In the genomic region with DNA sequence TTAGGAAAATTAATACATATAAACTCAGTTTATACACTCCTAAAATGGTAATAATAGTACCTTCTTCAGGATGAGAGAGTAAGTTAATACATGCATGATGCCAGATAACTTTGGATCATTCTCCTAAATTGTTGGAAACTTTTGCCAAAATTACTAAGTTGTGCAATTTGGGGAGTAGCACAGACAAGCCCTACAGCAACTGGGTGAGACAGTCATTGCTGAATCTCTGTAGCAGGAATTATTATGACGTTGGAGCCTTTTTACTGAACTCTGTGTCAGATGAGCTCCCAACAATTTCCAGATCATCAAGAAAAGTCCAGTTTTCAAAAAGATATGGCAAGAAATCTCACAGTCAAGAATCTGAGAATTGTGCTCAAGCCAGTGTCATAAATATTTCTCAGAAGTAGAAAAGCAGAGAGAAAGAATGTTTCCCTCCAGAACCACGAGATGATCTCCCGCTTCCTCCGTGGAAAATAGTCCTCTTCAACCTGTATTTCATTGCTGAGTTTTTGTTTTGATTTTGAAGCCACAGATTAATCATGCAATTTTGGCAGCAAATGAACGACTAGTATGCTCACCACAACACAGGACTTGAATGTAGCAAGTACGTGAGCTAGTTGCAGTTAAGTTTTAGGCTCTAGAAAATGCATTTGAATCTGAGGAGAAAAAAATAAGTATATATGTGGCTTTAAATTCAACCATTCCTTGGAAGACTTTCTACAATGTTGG, we compare ENCODE assay signal across 10 cellular contexts.
"Had no signal": no experiment of that assay in that cellular context is flagged by ENCODE, and none has a peak within 500 bp of the region (broad histone marks: within the 10 kb centered on the region; RNA-seq: fewer than 3 reads in every experiment).

No MANE protein-coding gene starts in this region.

- H3K36me3 ChIP-seq: cardiac muscle cell had no signal

- H3K27me3 ChIP-seq: cardiac muscle cell had no signal

- H3K4me3 ChIP-seq: cardiac muscle cell had no signal

- H3K27ac ChIP-seq: cardiac muscle cell had no signal

- DNase-seq: activated CD4-positive, alpha-beta T cell treated with anti-CD3 and anti-CD28 coated beads for 1 hour; activated CD4-positive, alpha-beta T cell treated with anti-CD3 and anti-CD28 coated beads, Interleukin-2, amount 50 U/mL, for 48 hours; activated CD8-positive, alpha-beta memory T cell treated with anti-CD3 and anti-CD28 coated beads, Interleukin-2, amount 10 ng/mL, durations not matched to agents 7 days and 5 days; activated effector memory CD4-positive, alpha-beta T cell treated with anti-CD3 and anti-CD28 coated beads, Interleukin-2, amount 50 U/mL, for 16 hours; activated T-cell treated with anti-CD3 and anti-CD28 coated beads, Interleukin-2, amount 50 U/mL, for 24 hours; left colon; retina; SW 1271 had no signal

- ATAC-seq: activated CD8-positive, alpha-beta memory T cell treated with anti-CD3 and anti-CD28 coated beads, Interleukin-2, amount 10 ng/mL, durations not matched to agents 7 days and 5 days; left colon; stimulated activated effector memory CD8-positive, alpha-beta T cell treated with anti-CD3 and anti-CD28 coated beads, Interleukin-12 subunit alpha, Interleukin-12 subunit beta, amount 100 ng/mL, for 72 hours had no signal
